ENCODE assay signal across 11 cellular contexts in genomic region chr4:135598151-135598550, GRCh38.
DNase-seq lines count a peak whose midpoint lies in the region; TF ChIP-seq lines count a peak whose summit lies in the region.
"Had no signal": no experiment of that assay in that cellular context is flagged by ENCODE, and none has a peak within 500 bp of the region (broad histone marks: within the 10 kb centered on the region; RNA-seq: fewer than 3 reads in every experiment).

No MANE protein-coding gene starts in this region.

- DNase-seq in H4 (ENCODE audit: low spot score) (peak; percentile 60), amniotic epithelial cell (ENCODE audit: low read depth) (peak; percentile 3), choroid plexus epithelial cell (ENCODE audit: low read depth) (peak; percentile 8), iris pigment epithelial cell (ENCODE audit: low read depth) (peak; percentile 6), NCI-H1105 treated with DMSO at 0.1 percent for 48 hours (lab: John Stamatoyannopoulos, UW) (no peak), NCI-H524 treated with DMSO at 0.1 percent for 48 hours (lab: John Stamatoyannopoulos, UW) (no peak)
- no peak for DNase-seq in stimulated activated CD4-positive, alpha-beta T cell treated with anti-CD3 and anti-CD28 coated beads, Interleukin-2, amount 100 ng/mL, for 24 hours
- DNase-seq: CD8-positive, alpha-beta T cell; COR-L47; GF-D8 had no signal

- no peak overlapping the region for H3K4me3 ChIP-seq in choroid plexus epithelial cell (ENCODE audit: low read depth, low read length)
- H3K4me3 ChIP-seq: A549 had no signal

- TF ChIP-seq CTCF in choroid plexus epithelial cell (conservative IDR thresholded peaks at IDR 0.05; ENCODE audit: low read depth, low read length): no peak

Comparison
In these comparisons a context has a peak if more than half of its experiments do, and no peak if none do; other contexts are left out.
1. DNase-seq: peak in H4 (single experiment), amniotic epithelial cell (single experiment), choroid plexus epithelial cell (single experiment) and iris pigment epithelial cell (single experiment); none in NCI-H1105 treated with DMSO at 0.1 percent for 48 hours (single experiment), NCI-H524 treated with DMSO at 0.1 percent for 48 hours (single experiment) and stimulated activated CD4-positive, alpha-beta T cell treated with anti-CD3 and anti-CD28 coated beads, Interleukin-2, amount 100 ng/mL, for 24 hours (0 of 2).